ENCODE assay signal across 8 cellular contexts in genomic region chr19:13152356-13152853, GRCh38. TPM values are rescaled to one million over a fixed set of nuclear protein-coding genes. Genes with fewer than 3 reads are reported as not detected.
DNase-seq lines count a peak whose midpoint lies in the region; ATAC-seq lines count a peak whose summit lies in the region.

No MANE protein-coding gene starts in this region.

- peak overlapping the region; percentile 92 for H3K4me3 Mint-ChIP-seq in T-helper 2 cell treated with Interferon-gamma antibody and Interleukin-4, amounts not matched to agents 5 μg/mL and 100 μg/mL, for 36 hours
- H3K4me3 Mint-ChIP-seq in central memory CD8-positive, alpha-beta T cell: peak overlapping the region; percentile 94

- intact Hi-C loops in aorta (cut with DNase I): loop anchor here in 1 of 2 donors (5.0 kb wide), 2 partner anchors 360 to 690 kb away; partner anchors contain the start of gene JUNB

- H3K4me2 ChIP-seq in mesendoderm (ENCODE audit: low read length): peak overlapping the region; percentile 89

- H3K4ac ChIP-seq in mesendoderm (ENCODE audit: low read depth, low read length): peak overlapping the region; percentile 90

- no peak for DNase-seq in T-helper 2 cell treated with Interferon-gamma antibody and Interleukin-4, amounts not matched to agents 5 μg/mL and 100 μg/mL, for 36 hours (ENCODE audit: low spot score)
- DNase-seq in T-helper 2 cell: no peak
- DNase-seq in central memory CD8-positive, alpha-beta T cell (ENCODE audit: low spot score in 2 of 2): no peak
- DNase-seq in mesendoderm: peak; percentile 76
- DNase-seq in aorta: no peak
- DNase-seq in NCI-H526 (lab: John Stamatoyannopoulos, UW): no peak

- no peak overlapping the region for H4K8ac ChIP-seq in mesendoderm (ENCODE audit: low read depth, low read length)

- peak; percentile 8 for ATAC-seq in central memory CD8-positive, alpha-beta T cell (replicated peaks; ENCODE audit: extremely low read depth, poor library complexity, severe bottlenecking)
- ATAC-seq in aorta (ENCODE audit: low FRiP score): peak; percentile 0
- no peak for ATAC-seq in HG03139 (IDR thresholded peaks at IDR 0.05; ENCODE audit: unreplicated experiment)

- no peak overlapping the region for H4K5ac ChIP-seq in mesendoderm (ENCODE audit: low read length)

- H3K23ac ChIP-seq in mesendoderm (ENCODE audit: low read length): no peak overlapping the region

- H3K27ac Mint-ChIP-seq in T-helper 2 cell treated with Interferon-gamma antibody and Interleukin-4, amounts not matched to agents 5 μg/mL and 100 μg/mL, for 36 hours: peak overlapping the region; percentile 99
- peak overlapping the region; percentile 100 for H3K27ac Mint-ChIP-seq in central memory CD8-positive, alpha-beta T cell (ENCODE audit: low read depth)

- H3K36me3 Mint-ChIP-seq in T-helper 2 cell treated with Interferon-gamma antibody and Interleukin-4, amounts not matched to agents 5 μg/mL and 100 μg/mL, for 36 hours (ENCODE audit: low read depth): peaks cover 30% of the 10 kb centered on the region
- peaks cover 59% of the 10 kb centered on the region for H3K36me3 Mint-ChIP-seq in central memory CD8-positive, alpha-beta T cell (ENCODE audit: insufficient read depth)

- WGBS in HUES64: under 1% methylated on average over 16 of the region's 16 CpGs
- WGBS in mesendoderm (ENCODE audit: extremely low coverage, insufficient coverage, low lambda C conversion rate): no CpG with 5 or more reads among the region's 16 CpGs
- WGBS in aorta, 2 donors: 0 to 1% methylated on average over 16 of the region's 16 CpGs

- H3K9me3 ChIP-seq in HUES64 (ENCODE audit: insufficient read depth, low read depth, low read length) (no peaks in the 10 kb centered on the region), aorta (ENCODE audit: control insufficient read depth, low read length) (no peaks in the 10 kb centered on the region)

- H3K4me1 ChIP-seq in HUES64 (ENCODE audit: insufficient read depth, low read length): peaks cover 5% of the 10 kb centered on the region
- H3K4me1 ChIP-seq in mesendoderm (ENCODE audit: control insufficient read depth, low read depth, low read length): no peaks in the 10 kb centered on the region
- no peaks in the 10 kb centered on the region for H3K4me1 ChIP-seq in aorta (ENCODE audit: control insufficient read depth in 1 of 2, insufficient read depth in 2 of 2, low read length in 2 of 2)

- H3K9ac ChIP-seq in HUES64 (ENCODE audit: low read depth, low read length) (peak overlapping the region; percentile 95), mesendoderm (ENCODE audit: low read length) (peak overlapping the region; percentile 90)

- H3K4me3 ChIP-seq in HUES64 (ENCODE audit: low read length) (peak overlapping the region; percentile 89), mesendoderm (ENCODE audit: low read length) (peak overlapping the region; percentile 59), aorta (ENCODE audit: low read length in 2 of 2) (peak overlapping the region; percentile 21 to 72)

- peaks cover 6% of the 10 kb centered on the region for H3K27me3 Mint-ChIP-seq in T-helper 2 cell treated with Interferon-gamma antibody and Interleukin-4, amounts not matched to agents 5 μg/mL and 100 μg/mL, for 36 hours (ENCODE audit: low read depth)
- peaks cover 5% of the 10 kb centered on the region for H3K27me3 Mint-ChIP-seq in central memory CD8-positive, alpha-beta T cell

- H3K36me3 ChIP-seq in HUES64 (ENCODE audit: insufficient read depth, low read length) (peaks cover 3% of the 10 kb centered on the region; the same call in 1 of the 2 replicates), mesendoderm (ENCODE audit: control insufficient read depth, insufficient read depth, low read length) (no peaks in the 10 kb centered on the region), aorta (ENCODE audit: control insufficient read depth in 1 of 2, insufficient read depth in 2 of 2, low read length in 1 of 2) (no peaks in the 10 kb centered on the region)

- no peak overlapping the region for H2BK15ac ChIP-seq in mesendoderm (replicated peaks; ENCODE audit: low read depth)

- peak overlapping the region; percentile 96 for H3K18ac ChIP-seq in mesendoderm (ENCODE audit: low read length)

- peak overlapping the region; percentile 60 for H2BK5ac ChIP-seq in mesendoderm (ENCODE audit: low read length)

- H3K9me3 Mint-ChIP-seq in T-helper 2 cell treated with Interferon-gamma antibody and Interleukin-4, amounts not matched to agents 5 μg/mL and 100 μg/mL, for 36 hours: no peaks in the 10 kb centered on the region
- no peaks in the 10 kb centered on the region for H3K9me3 Mint-ChIP-seq in central memory CD8-positive, alpha-beta T cell

- peaks cover 27% of the 10 kb centered on the region for H3K79me2 ChIP-seq in mesendoderm (ENCODE audit: control insufficient read depth, insufficient read depth, low read length)

- peak overlapping the region; percentile 63 for H2AK5ac ChIP-seq in mesendoderm (ENCODE audit: low read length)

- H2BK120ac ChIP-seq in mesendoderm (ENCODE audit: low read depth, low read length): peak overlapping the region; percentile 78

- no peaks in the 10 kb centered on the region for H3K27me3 ChIP-seq in HUES64 (ENCODE audit: insufficient read depth, low read length)
- H3K27me3 ChIP-seq in mesendoderm (ENCODE audit: insufficient read depth, low read length, poor library complexity): no peaks in the 10 kb centered on the region
- peaks cover 0 to 3% of the 10 kb centered on the region in 2 donors for H3K27me3 ChIP-seq in aorta (ENCODE audit: control insufficient read depth in 1 of 2, insufficient read depth in 2 of 2, low read length in 1 of 2)

- H3K4me1 Mint-ChIP-seq in T-helper 2 cell treated with Interferon-gamma antibody and Interleukin-4, amounts not matched to agents 5 μg/mL and 100 μg/mL, for 36 hours (ENCODE audit: low read depth): peaks cover 30% of the 10 kb centered on the region
- H3K4me1 Mint-ChIP-seq in central memory CD8-positive, alpha-beta T cell: peaks cover 75% of the 10 kb centered on the region

- H3K27ac ChIP-seq in HUES64 (ENCODE audit: low read depth, low read length) (peak overlapping the region; percentile 100), mesendoderm (ENCODE audit: low read depth, low read length) (peak overlapping the region; percentile 98), aorta (ENCODE audit: low read depth in 1 of 2, low read length in 2 of 2) (peak overlapping the region; percentile 43 to 62)

- peak overlapping the region; percentile 99 for H3K56ac ChIP-seq in mesendoderm (ENCODE audit: low read length)

- peaks cover 2% of the 10 kb centered on the region for H3K79me1 ChIP-seq in mesendoderm (ENCODE audit: low read length)

RNA-seq across cellular contexts. Expression of gene IER2, which starts 2.2 kb away (rescaled TPM):
- polyA plus RNA-seq in HUES64 (2013, experiment 1 of 2): 69.4 TPM
- polyA plus RNA-seq in HUES64 (2013, experiment 2 of 2): 82.7 TPM
- 75.2 TPM for polyA plus RNA-seq in mesendoderm (2013, experiment 1 of 2)
- polyA plus RNA-seq in mesendoderm (2013, experiment 2 of 2): 77.2 TPM
- total RNA-seq in aorta: 100 to 1,000 TPM; 143 to 239 TPM
- 100 to 1,000 TPM in 1 of 2 donors, 10 to 100 TPM in 1; 39.7 to 269 TPM for polyA plus RNA-seq in aorta

RNA-seq across cellular contexts. Expression of gene STX10, which starts 2.2 kb away (rescaled TPM):
- 36.1 TPM for polyA plus RNA-seq in HUES64 (2013, experiment 1 of 2)
- polyA plus RNA-seq in HUES64 (2013, experiment 2 of 2): 36.6 TPM
- 30.2 TPM for polyA plus RNA-seq in mesendoderm (2013, experiment 1 of 2)
- polyA plus RNA-seq in mesendoderm (2013, experiment 2 of 2): 29.9 TPM
- total RNA-seq in aorta: 10 to 100 TPM; 33.0 to 47.4 TPM
- 100 to 1,000 TPM in 1 of 2 donors, 10 to 100 TPM in 1; 70.5 to 105 TPM for polyA plus RNA-seq in aorta

RNA-seq across cellular contexts. Expression of gene NACC1, which starts 34.3 kb away (rescaled TPM):
- 102 TPM for polyA plus RNA-seq in HUES64 (2013, experiment 1 of 2)
- 90.5 TPM for polyA plus RNA-seq in HUES64 (2013, experiment 2 of 2)
- polyA plus RNA-seq in mesendoderm (2013, experiment 1 of 2): 210 TPM
- 205 TPM for polyA plus RNA-seq in mesendoderm (2013, experiment 2 of 2)
- total RNA-seq in aorta: 10 to 100 TPM; 26.0 to 37.4 TPM
- 1 to 10 TPM; 5.0 to 7.8 TPM for polyA plus RNA-seq in aorta

RNA-seq across cellular contexts. Expression of gene TRMT1, which starts 35.9 kb away (rescaled TPM):
- polyA plus RNA-seq in HUES64 (2013, experiment 1 of 2): 53.1 TPM
- 43.1 TPM for polyA plus RNA-seq in HUES64 (2013, experiment 2 of 2)
- 67.9 TPM for polyA plus RNA-seq in mesendoderm (2013, experiment 1 of 2)
- polyA plus RNA-seq in mesendoderm (2013, experiment 2 of 2): 70.6 TPM
- 10 to 100 TPM; 23.9 to 26.5 TPM for total RNA-seq in aorta
- polyA plus RNA-seq in aorta: 10 to 100 TPM; 17.9 to 62.2 TPM

RNA-seq across cellular contexts. Expression of gene LYL1, which starts 49.7 kb away (rescaled TPM):
- 0.50 TPM for polyA plus RNA-seq in HUES64 (2013, experiment 1 of 2)
- polyA plus RNA-seq in HUES64 (2013, experiment 2 of 2): 0.95 TPM
- 0.48 TPM for polyA plus RNA-seq in mesendoderm (2013, experiment 1 of 2)
- polyA plus RNA-seq in mesendoderm (2013, experiment 2 of 2): 0.62 TPM
- 10 to 100 TPM in 1 of 2 donors, 1 to 10 TPM in 1; 8.7 to 28.6 TPM for total RNA-seq in aorta
- 1 to 10 TPM; 7.3 to 9.3 TPM for polyA plus RNA-seq in aorta
